ENCODE assay signal across 24 cellular contexts in genomic region chr17:56230660-56231059, GRCh38.
DNase-seq lines count a peak whose midpoint lies in the region; ATAC-seq, FAIRE-seq and TF ChIP-seq lines count a peak whose summit lies in the region.
"Had no signal": no experiment of that assay in that cellular context is flagged by ENCODE, and none has a peak within 500 bp of the region (broad histone marks: within the 10 kb centered on the region; RNA-seq: fewer than 3 reads in every experiment).

No MANE protein-coding gene starts in this region.

- H3K27ac Mint-ChIP-seq in astrocyte (ENCODE audit: unreplicated experiment): no peak overlapping the region
- no peak overlapping the region for H3K27ac Mint-ChIP-seq in naive thymus-derived CD8-positive, alpha-beta T cell
- H3K27ac Mint-ChIP-seq: stimulated activated effector memory CD8-positive, alpha-beta T cell treated with anti-CD3 and anti-CD28 coated beads, Interleukin-12 subunit alpha, Interleukin-12 subunit beta, amount 100 ng/mL, for 72 hours; type B pancreatic cell had no signal

- H3K79me2 ChIP-seq in astrocyte (ENCODE audit: insufficient read depth, low read length): no peaks in the 10 kb centered on the region

- H3K4me1 ChIP-seq in astrocyte (ENCODE audit: insufficient read depth, low read length): no peaks in the 10 kb centered on the region
- no peaks in the 10 kb centered on the region for H3K4me1 ChIP-seq in right cardiac atrium (ENCODE audit: control insufficient read depth, insufficient read depth, low read length)
- H3K4me1 ChIP-seq: BE2C had no signal

- H3K9me3 ChIP-seq in astrocyte (ENCODE audit: insufficient read depth, low read depth, low read length): no peaks in the 10 kb centered on the region
- H3K9me3 ChIP-seq in right cardiac atrium (ENCODE audit: control insufficient read depth, low read length): no peaks in the 10 kb centered on the region
- H3K9me3 ChIP-seq: BE2C had no signal

- H3K27ac ChIP-seq in astrocyte (ENCODE audit: low read depth, low read length) (no peak overlapping the region), right cardiac atrium (ENCODE audit: low read length) (no peak overlapping the region)
- H3K27ac ChIP-seq: heart left ventricle had no signal

- H3K27me3 Mint-ChIP-seq in astrocyte (ENCODE audit: low read depth, unreplicated experiment): no peaks in the 10 kb centered on the region
- peaks cover 0 to 3% (median 2%) of the 10 kb centered on the region in 5 donors for H3K27me3 Mint-ChIP-seq in naive thymus-derived CD8-positive, alpha-beta T cell
- H3K27me3 Mint-ChIP-seq: type B pancreatic cell had no signal

- H3K4me3 ChIP-seq in astrocyte (ENCODE audit: insufficient read depth, low read depth, low read length): no peak overlapping the region
- H3K4me3 ChIP-seq in right cardiac atrium (ENCODE audit: low read length): no peak overlapping the region
- H3K4me3 ChIP-seq: heart left ventricle, K562 had no signal

- H2AFZ ChIP-seq in astrocyte (ENCODE audit: low read depth, low read length): no peak overlapping the region

- DNase-seq in AG09319 (ENCODE audit: extremely low read depth, low read depth) (peak; percentile 27), GM04504 (ENCODE audit: low read depth) (peak; percentile 42), astrocyte (ENCODE audit: low read depth) (peak; percentile 28), right cardiac atrium (peak in 2 of 3 donors; percentile 39 to 61), D721Med (ENCODE audit: insufficient read length, low spot score) (no peak), HTR-8/SVneo (ENCODE audit: insufficient read length, low spot score) (no peak)
- no peak for DNase-seq in activated T-cell treated with anti-CD3 and anti-CD28 coated beads, Interleukin-2, amount 50 U/mL, for 1 hour
- no peak for DNase-seq in naive thymus-derived CD8-positive, alpha-beta T cell
- DNase-seq: activated CD4-positive, CD25-positive, alpha-beta regulatory T cell; activated naive CD8-positive, alpha-beta T cell treated with anti-CD3 and anti-CD28 coated beads for 36 hours; BE2C; cerebellar nuclear complex; DMS153; islet precursor cell; NCI-H2029; NCI-H526; T-helper 1 cell had no signal

- no peak overlapping the region for H3K9ac ChIP-seq in astrocyte (ENCODE audit: low read length)

- 54% methylated on average over 4 of the region's 4 CpGs for WGBS in right cardiac atrium

- FAIRE-seq in astrocyte (lab: Jason Lieb, UNC) (no peak), D721Med (lab: Jason Lieb, UNC) (no peak), HTR-8/SVneo (lab: Jason Lieb, UNC) (no peak)
- FAIRE-seq: endometrium, K562, RCC 7860 had no signal

- H3K36me3 ChIP-seq in astrocyte (ENCODE audit: insufficient read depth, low read length): no peaks in the 10 kb centered on the region
- H3K36me3 ChIP-seq: BE2C, heart left ventricle had no signal

- no peaks in the 10 kb centered on the region for H4K20me1 ChIP-seq in astrocyte (ENCODE audit: insufficient read depth, low read length)

- peak; percentile 47 to 61 for ATAC-seq in right cardiac atrium
- ATAC-seq in naive thymus-derived CD8-positive, alpha-beta T cell: no peak
- ATAC-seq: HCT116; K562; stimulated activated effector memory CD8-positive, alpha-beta T cell treated with anti-CD3 and anti-CD28 coated beads, Interleukin-12 subunit alpha, Interleukin-12 subunit beta, amount 100 ng/mL, for 72 hours had no signal

- TF ChIP-seq CTCF in AG09319 (IDR thresholded peaks at IDR 0.05; ENCODE audit: low read depth, low read length) (no peak), astrocyte (IDR thresholded peaks at IDR 0.05; ENCODE audit: insufficient read depth, low read depth, low read length) (no peak), D721Med (IDR thresholded peaks at IDR 0.05; ENCODE audit: insufficient read depth, missing control alignments) (no peak)

- no peak overlapping the region for H3K4me3 Mint-ChIP-seq in astrocyte (ENCODE audit: unreplicated experiment)
- H3K4me3 Mint-ChIP-seq in naive thymus-derived CD8-positive, alpha-beta T cell: no peak overlapping the region
- H3K4me3 Mint-ChIP-seq: activated naive CD8-positive, alpha-beta T cell treated with anti-CD3 and anti-CD28 coated beads for 36 hours; stimulated activated effector memory CD8-positive, alpha-beta T cell treated with anti-CD3 and anti-CD28 coated beads, Interleukin-12 subunit alpha, Interleukin-12 subunit beta, amount 100 ng/mL, for 72 hours; type B pancreatic cell had no signal

- no peaks in the 10 kb centered on the region for H3K9me3 Mint-ChIP-seq in astrocyte (ENCODE audit: unreplicated experiment)
- peaks cover 0 to 9% (median 0%) of the 10 kb centered on the region in 9 donors for H3K9me3 Mint-ChIP-seq in naive thymus-derived CD8-positive, alpha-beta T cell
- H3K9me3 Mint-ChIP-seq: activated naive CD8-positive, alpha-beta T cell treated with anti-CD3 and anti-CD28 coated beads for 36 hours; stimulated activated effector memory CD8-positive, alpha-beta T cell treated with anti-CD3 and anti-CD28 coated beads, Interleukin-12 subunit alpha, Interleukin-12 subunit beta, amount 100 ng/mL, for 72 hours; type B pancreatic cell had no signal

- intact Hi-C loops in right cardiac atrium (cut with DNase I): no loop called here

- H3K36me3 Mint-ChIP-seq in astrocyte (ENCODE audit: low read depth, unreplicated experiment): no peaks in the 10 kb centered on the region
- H3K36me3 Mint-ChIP-seq in naive thymus-derived CD8-positive, alpha-beta T cell: no peaks in the 10 kb centered on the region
- H3K36me3 Mint-ChIP-seq: activated naive CD8-positive, alpha-beta T cell treated with anti-CD3 and anti-CD28 coated beads for 36 hours; stimulated activated effector memory CD8-positive, alpha-beta T cell treated with anti-CD3 and anti-CD28 coated beads, Interleukin-12 subunit alpha, Interleukin-12 subunit beta, amount 100 ng/mL, for 72 hours; type B pancreatic cell had no signal

- H3K4me1 Mint-ChIP-seq in astrocyte (ENCODE audit: low read depth, unreplicated experiment): no peaks in the 10 kb centered on the region
- H3K4me1 Mint-ChIP-seq in naive thymus-derived CD8-positive, alpha-beta T cell: no peaks in the 10 kb centered on the region
- H3K4me1 Mint-ChIP-seq: activated naive CD8-positive, alpha-beta T cell treated with anti-CD3 and anti-CD28 coated beads for 36 hours; stimulated activated effector memory CD8-positive, alpha-beta T cell treated with anti-CD3 and anti-CD28 coated beads, Interleukin-12 subunit alpha, Interleukin-12 subunit beta, amount 100 ng/mL, for 72 hours had no signal

- POLR2A ChIA-PET in naive thymus-derived CD8-positive, alpha-beta T cell (lab: Charles Lee): no interaction called here

- no peaks in the 10 kb centered on the region for H3K27me3 ChIP-seq in astrocyte (ENCODE audit: insufficient read depth, low read length)
- no peaks in the 10 kb centered on the region for H3K27me3 ChIP-seq in right cardiac atrium (ENCODE audit: control insufficient read depth, insufficient read depth)
- H3K27me3 ChIP-seq: BE2C, heart left ventricle had no signal

- H3K4me2 ChIP-seq in astrocyte (ENCODE audit: low read length): no peak overlapping the region

Comparison
In these comparisons a context has a peak if more than half of its experiments do, and no peak if none do; other contexts are left out.
1. DNase-seq: peak in AG09319 (single experiment), GM04504 (single experiment), astrocyte (single experiment) and right cardiac atrium (2 of 3); none in activated T-cell treated with anti-CD3 and anti-CD28 coated beads, Interleukin-2, amount 50 U/mL, for 1 hour (single experiment), D721Med (single experiment), HTR-8/SVneo (single experiment) and naive thymus-derived CD8-positive, alpha-beta T cell (0 of 10).
2. ATAC-seq: peak in right cardiac atrium (2 of 2); none in naive thymus-derived CD8-positive, alpha-beta T cell (0 of 2).